1 cellular context compared by ENCODE assay signal in genomic region chr1:25875154-25875855, GRCh38.
TF ChIP-seq lines count a peak whose summit lies in the region.

Gene PAQR7 (minus strand): TSS chr1:25875708. CDS start chr1:25863839, 11,869 bp downstream.

TF ChIP-seq in HepG2, 621 proteins besides CTCF, POLR2A, EP300 and RAD21 (continued from another document and continues in another):
- TF ChIP-seq ZNF552 (CRISPR knock-in tag; IDR thresholded peaks at IDR 0.05; ENCODE audit: borderline replicate concordance) (peak; percentile 86), NFKB2 (CRISPR knock-in tag; IDR thresholded peaks at IDR 0.05; ENCODE audit: borderline replicate concordance) (peak; percentile 97), MATR3 (CRISPR knock-in tag; IDR thresholded peaks at IDR 0.05) (no peak), ZBTB2 (CRISPR knock-in tag; IDR thresholded peaks at IDR 0.05; ENCODE audit: low read depth) (peak; percentile 68), ZNF207 (IDR thresholded peaks at IDR 0.05; ENCODE audit: borderline replicate concordance) (no peak), RELA (CRISPR knock-in tag; IDR thresholded peaks at IDR 0.05) (no peak), ZNF546 (CRISPR knock-in tag; conservative IDR thresholded peaks at IDR 0.05) (peak; percentile 94), NFATC3 (CRISPR knock-in tag; IDR thresholded peaks at IDR 0.05) (no peak), MED1 (CRISPR knock-in tag; IDR thresholded peaks at IDR 0.05) (peak; percentile 71), ZNF318 (CRISPR knock-in tag; IDR thresholded peaks at IDR 0.05) (no peak; the same call in 1 of the 2 replicates), YEATS4 (CRISPR knock-in tag; IDR thresholded peaks at IDR 0.05; ENCODE audit: borderline replicate concordance) (peak; percentile 90), ZSCAN9 (CRISPR knock-in tag; IDR thresholded peaks at IDR 0.05; ENCODE audit: borderline replicate concordance) (peak; percentile 93), DZIP1 (CRISPR knock-in tag; IDR thresholded peaks at IDR 0.05) (no peak), ZNF766 (CRISPR knock-in tag; IDR thresholded peaks at IDR 0.05; ENCODE audit: borderline replicate concordance) (peak; percentile 92), PREB (CRISPR knock-in tag; IDR thresholded peaks at IDR 0.05) (no peak), NFKBIZ (CRISPR knock-in tag; IDR thresholded peaks at IDR 0.05) (0 out of 2 replicates have a peak, but pooled peaks have one; percentile 36), ZNF784 (CRISPR knock-in tag; IDR thresholded peaks at IDR 0.05; ENCODE audit: borderline replicate concordance) (peak; percentile 76; the same call in 1 of the 2 replicates), ZNF790 (CRISPR knock-in tag; IDR thresholded peaks at IDR 0.05; ENCODE audit: borderline replicate concordance) (peak; percentile 98), ZNF264 (CRISPR knock-in tag; IDR thresholded peaks at IDR 0.05) (0 out of 2 replicates have a peak, but pooled peaks have one; percentile 12), RFXANK (CRISPR knock-in tag; IDR thresholded peaks at IDR 0.05) (no peak), TARDBP (CRISPR knock-in tag; IDR thresholded peaks at IDR 0.05) (no peak), MTERF4 (CRISPR knock-in tag; IDR thresholded peaks at IDR 0.05) (peak; percentile 97; the same call in 1 of the 2 replicates), ATF2 (CRISPR knock-in tag; IDR thresholded peaks at IDR 0.05) (peak; percentile 50; the same call in 1 of the 2 replicates), MIER2 (CRISPR knock-in tag; IDR thresholded peaks at IDR 0.05) (no peak), ZNF124 (CRISPR knock-in tag; IDR thresholded peaks at IDR 0.05) (no peak), ZNF34 (CRISPR knock-in tag; IDR thresholded peaks at IDR 0.05; ENCODE audit: borderline replicate concordance) (0 out of 2 replicates have a peak, but pooled peaks have one; percentile 62), ZNF225 (CRISPR knock-in tag; IDR thresholded peaks at IDR 0.05) (peak; percentile 76; the same call in 1 of the 2 replicates), TCF7L2 (IDR thresholded peaks at IDR 0.05; ENCODE audit: low read depth, low read length) (no peak), ZNF841 (CRISPR knock-in tag; IDR thresholded peaks at IDR 0.05; ENCODE audit: borderline replicate concordance) (no peak), ZNF589 (CRISPR knock-in tag; conservative IDR thresholded peaks at IDR 0.05) (0 out of 2 replicates have a peak, but pooled peaks have one; percentile 67), NFRKB (IDR thresholded peaks at IDR 0.05) (no peak), ZNF230 (CRISPR knock-in tag; IDR thresholded peaks at IDR 0.05) (peak; percentile 97), ZNF235 (CRISPR knock-in tag; IDR thresholded peaks at IDR 0.05; ENCODE audit: borderline replicate concordance) (no peak), TRIM22 (IDR thresholded peaks at IDR 0.05) (no peak), SMAD1 (CRISPR knock-in tag; IDR thresholded peaks at IDR 0.05; ENCODE audit: borderline replicate concordance, low read depth) (no peak), KDM1A (CRISPR knock-in tag; IDR thresholded peaks at IDR 0.05) (peak; percentile 16; the same call in 1 of the 2 replicates), ZNF883 (CRISPR knock-in tag; IDR thresholded peaks at IDR 0.05; ENCODE audit: not compliant biosample characterization) (peak; percentile 86), AFF4 (CRISPR knock-in tag; IDR thresholded peaks at IDR 0.05) (no peak)
